In genomic region chr16:7325835-7326234, GRCh38 we compare ENCODE assay signal across 2 cellular contexts.
TF ChIP-seq lines count a peak whose summit lies in the region.

No MANE protein-coding gene starts in this region.

TF ChIP-seq in GM23338, 12 proteins besides CTCF, POLR2A, EP300 and RAD21 (continued from another document):
- TF ChIP-seq POLR2AphosphoS5 (IDR thresholded peaks at IDR 0.05; ENCODE audit: low read depth) (no peak), ETS1 (IDR thresholded peaks at IDR 0.05) (no peak), NANOG (IDR thresholded peaks at IDR 0.05; ENCODE audit: borderline replicate concordance) (no peak), ZNF462 (CRISPR knock-in tag; IDR thresholded peaks at IDR 0.05) (no peak), CREB1 (CRISPR knock-in tag; IDR thresholded peaks at IDR 0.05; ENCODE audit: low read depth) (no peak), ZNF331 (CRISPR knock-in tag; IDR thresholded peaks at IDR 0.05; ENCODE audit: low read depth) (no peak), JUNB (IDR thresholded peaks at IDR 0.05; ENCODE audit: unreplicated experiment) (no peak), ZNF114 (CRISPR knock-in tag; IDR thresholded peaks at IDR 0.05) (no peak), EZH2phosphoT487 (IDR thresholded peaks at IDR 0.05; ENCODE audit: unreplicated experiment) (no peak), EZH2 (IDR thresholded peaks at IDR 0.05; ENCODE audit: low read depth, unreplicated experiment) (no peak)
- TF ChIP-seq, protein P1, sequence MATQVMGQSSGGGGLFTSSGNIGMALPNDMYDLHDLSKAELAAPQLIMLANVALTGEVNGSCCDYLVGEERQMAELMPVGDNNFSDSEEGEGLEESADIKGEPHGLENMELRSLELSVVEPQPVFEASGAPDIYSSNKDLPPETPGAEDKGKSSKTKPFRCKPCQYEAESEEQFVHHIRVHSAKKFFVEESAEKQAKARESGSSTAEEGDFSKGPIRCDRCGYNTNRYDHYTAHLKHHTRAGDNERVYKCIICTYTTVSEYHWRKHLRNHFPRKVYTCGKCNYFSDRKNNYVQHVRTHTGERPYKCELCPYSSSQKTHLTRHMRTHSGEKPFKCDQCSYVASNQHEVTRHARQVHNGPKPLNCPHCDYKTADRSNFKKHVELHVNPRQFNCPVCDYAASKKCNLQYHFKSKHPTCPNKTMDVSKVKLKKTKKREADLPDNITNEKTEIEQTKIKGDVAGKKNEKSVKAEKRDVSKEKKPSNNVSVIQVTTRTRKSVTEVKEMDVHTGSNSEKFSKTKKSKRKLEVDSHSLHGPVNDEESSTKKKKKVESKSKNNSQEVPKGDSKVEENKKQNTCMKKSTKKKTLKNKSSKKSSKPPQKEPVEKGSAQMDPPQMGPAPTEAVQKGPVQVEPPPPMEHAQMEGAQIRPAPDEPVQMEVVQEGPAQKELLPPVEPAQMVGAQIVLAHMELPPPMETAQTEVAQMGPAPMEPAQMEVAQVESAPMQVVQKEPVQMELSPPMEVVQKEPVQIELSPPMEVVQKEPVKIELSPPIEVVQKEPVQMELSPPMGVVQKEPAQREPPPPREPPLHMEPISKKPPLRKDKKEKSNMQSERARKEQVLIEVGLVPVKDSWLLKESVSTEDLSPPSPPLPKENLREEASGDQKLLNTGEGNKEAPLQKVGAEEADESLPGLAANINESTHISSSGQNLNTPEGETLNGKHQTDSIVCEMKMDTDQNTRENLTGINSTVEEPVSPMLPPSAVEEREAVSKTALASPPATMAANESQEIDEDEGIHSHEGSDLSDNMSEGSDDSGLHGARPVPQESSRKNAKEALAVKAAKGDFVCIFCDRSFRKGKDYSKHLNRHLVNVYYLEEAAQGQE (IDR thresholded peaks at IDR 0.05; ENCODE audit: unreplicated experiment), result no peak

TF ChIP-seq in H1, 55 proteins besides CTCF, POLR2A, EP300 and RAD21 (continued from another document):
- TF ChIP-seq SP4 (IDR thresholded peaks at IDR 0.05; ENCODE audit: low read length), result no peak
